In the genomic region with DNA sequence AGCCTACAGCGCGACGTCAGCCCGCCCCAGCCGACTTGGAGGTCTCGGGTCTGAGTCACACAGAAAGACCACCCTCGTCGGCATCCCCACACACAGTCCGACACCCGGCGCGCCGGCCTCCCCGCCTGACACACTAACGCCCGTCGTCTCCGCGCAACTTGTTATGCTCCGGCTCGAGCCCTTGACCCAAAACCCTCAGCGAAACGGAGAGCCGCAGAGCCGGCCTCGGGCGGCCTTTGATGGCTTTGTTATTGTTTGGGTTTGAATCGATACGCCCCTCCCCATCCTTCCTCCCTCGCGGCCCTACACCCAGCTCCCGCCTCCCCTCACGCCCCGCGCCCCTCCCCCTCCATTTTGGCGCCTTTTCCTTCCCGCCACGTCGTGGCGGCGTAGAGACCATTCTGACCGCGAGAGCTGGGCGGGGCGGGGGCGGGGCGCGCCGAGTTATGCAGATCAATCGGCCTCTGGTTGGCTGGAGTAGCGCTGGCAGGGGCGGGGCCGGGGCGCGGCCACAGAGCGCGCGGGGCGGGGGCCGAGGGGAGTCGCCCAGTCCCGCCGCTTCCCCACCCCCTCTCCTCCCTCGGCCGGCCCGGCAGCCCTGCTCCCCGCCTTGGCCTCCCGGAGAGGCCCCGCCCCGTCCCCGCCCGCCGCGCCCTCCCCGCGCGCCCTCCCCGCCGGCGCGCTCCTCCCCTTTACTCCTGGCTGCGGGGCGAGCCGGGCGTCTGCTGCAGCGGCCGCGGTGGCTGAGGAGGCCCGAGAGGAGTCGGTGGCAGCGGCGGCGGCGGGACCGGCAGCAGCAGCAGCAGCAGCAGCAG, we compare ENCODE assay signal across 8 cellular contexts. TPM values are rescaled to one million over a fixed set of nuclear protein-coding genes. Genes with fewer than 3 reads are reported as not detected.
DNase-seq lines count a peak whose midpoint lies in the region; ATAC-seq and TF ChIP-seq lines count a peak whose summit lies in the region.

A gene (plus strand): TSS at position 695 of the 815 bp plus-strand sequence. CDS start 424 bp downstream, outside the sequence.

- peak within 1 kb of the TSS; percentile 97 for H3K4me3 ChIP-seq in CD8-positive, alpha-beta T cell (ENCODE audit: low read depth, low read length)
- peak within 1 kb of the TSS; percentile 98 for H3K4me3 ChIP-seq in effector memory CD4-positive, alpha-beta T cell (ENCODE audit: insufficient read depth, low read depth, low read length, poor library complexity, severe bottlenecking)

- peaks cover 23% of the 10 kb centered on the region for H3K4me1 ChIP-seq in CD8-positive, alpha-beta T cell (ENCODE audit: insufficient read depth, low read length)
- peaks cover 24% of the 10 kb centered on the region for H3K4me1 ChIP-seq in effector memory CD4-positive, alpha-beta T cell (ENCODE audit: control insufficient read depth, insufficient read depth, low read length, poor library complexity, severe bottlenecking)

- peaks cover 32% of the 10 kb centered on the region for H3K36me3 ChIP-seq in CD8-positive, alpha-beta T cell (ENCODE audit: insufficient read depth, low read length)
- H3K36me3 ChIP-seq in effector memory CD4-positive, alpha-beta T cell (ENCODE audit: control insufficient read depth, insufficient read depth, low read length): peaks cover 29% of the 10 kb centered on the region

- no peaks in the 10 kb centered on the region for H3K9me3 Mint-ChIP-seq in CD8-positive, alpha-beta T cell
- no peaks in the 10 kb centered on the region for H3K9me3 Mint-ChIP-seq in memory B cell

- H3K27me3 ChIP-seq in CD8-positive, alpha-beta T cell (ENCODE audit: insufficient read depth, low read length): no peaks in the 10 kb centered on the region
- no peaks in the 10 kb centered on the region for H3K27me3 ChIP-seq in effector memory CD4-positive, alpha-beta T cell (replicated peaks; ENCODE audit: control insufficient read depth, insufficient read depth, low read length, poor library complexity, severe bottlenecking)

- DNase-seq in CD8-positive, alpha-beta T cell: peak; percentile 98 to 100 (median 99)
- DNase-seq in HT-29 (ENCODE audit: low spot score) (peak; percentile 96), NOMO-1 treated with DMSO at 0.1 percent for 48 hours (lab: John Stamatoyannopoulos, UW; ENCODE audit: unreplicated experiment) (peak; percentile 89), memory B cell (ENCODE audit: low spot score in 2 of 2) (peak; percentile 75 to 91)
- DNase-seq in activated CD8-positive, alpha-beta memory T cell treated with anti-CD3 and anti-CD28 coated beads for 4 hours (ENCODE audit: low read depth in 2 of 2): peak; percentile 98 to 99
- DNase-seq in effector memory CD4-positive, alpha-beta T cell: peak; percentile 99
- DNase-seq in stimulated activated CD8-positive, alpha-beta memory T cell treated with anti-CD3 and anti-CD28 coated beads, Interleukin-12 subunit alpha, Interleukin-12 subunit beta, amount 100 ng/mL, for 1 hour (ENCODE audit: low read depth): peak; percentile 97

- POLR2A ChIA-PET in CD8-positive, alpha-beta T cell (lab: Charles Lee): interaction anchor here (0.8 to 5.4 kb wide), 8 partner anchors 34 to 197 kb away, joined by 3 to 74 read pairs (median 6); no protein-coding TSS in a partner anchor

- CTCF ChIA-PET in CD8-positive, alpha-beta T cell (lab: Charles Lee): interaction anchor here (0.5 to 11.3 kb wide), 9 partner anchors 11 to 156 kb away, joined by 3 to 396 read pairs (median 34); no protein-coding TSS in a partner anchor

- peak; percentile 83 for ATAC-seq in CD8-positive, alpha-beta T cell
- ATAC-seq in GM19468 (IDR thresholded peaks at IDR 0.05; ENCODE audit: extremely low read depth, unreplicated experiment) (peak; percentile 23), memory B cell (ENCODE audit: low read depth) (peak; percentile 84)

- peak within 1 kb of the TSS; percentile 78 for H3K27ac ChIP-seq in CD8-positive, alpha-beta T cell (ENCODE audit: low read depth, low read length)
- H3K27ac ChIP-seq in effector memory CD4-positive, alpha-beta T cell (ENCODE audit: insufficient read depth, low read length, poor library complexity, severe bottlenecking): peak within 1 kb of the TSS; percentile 84

- H3K4me1 Mint-ChIP-seq in CD8-positive, alpha-beta T cell (ENCODE audit: low read depth): peaks cover 41% of the 10 kb centered on the region
- H3K4me1 Mint-ChIP-seq in memory B cell: peaks cover 24% of the 10 kb centered on the region

- no peaks in the 10 kb centered on the region for H3K27me3 Mint-ChIP-seq in CD8-positive, alpha-beta T cell (ENCODE audit: low read depth)
- H3K27me3 Mint-ChIP-seq in memory B cell: no peaks in the 10 kb centered on the region

- peaks cover 36% of the 10 kb centered on the region for H3K36me3 Mint-ChIP-seq in CD8-positive, alpha-beta T cell
- peaks cover 13% of the 10 kb centered on the region for H3K36me3 Mint-ChIP-seq in memory B cell

- H3K4me3 Mint-ChIP-seq in CD8-positive, alpha-beta T cell: peak within 1 kb of the TSS; percentile 92
- H3K4me3 Mint-ChIP-seq in memory B cell: peak within 1 kb of the TSS; percentile 89

- intact Hi-C loops in CD8-positive, alpha-beta T cell (cut with DNase I, micrococcal nuclease): loop anchor here (1.0 to 10.0 kb wide), 7 partner anchors 67 to 572 kb away; a partner anchor contains a TSS

- no peak for TF ChIP-seq CTCF in CD8-positive, alpha-beta T cell (IDR thresholded peaks at IDR 0.05)

- no peaks in the 10 kb centered on the region for H3K9me3 ChIP-seq in CD8-positive, alpha-beta T cell (ENCODE audit: low read length)
- H3K9me3 ChIP-seq in effector memory CD4-positive, alpha-beta T cell (ENCODE audit: control insufficient read depth, low read length): no peaks in the 10 kb centered on the region

- H3K27ac Mint-ChIP-seq in CD8-positive, alpha-beta T cell: peak within 1 kb of the TSS; percentile 88
- peak within 1 kb of the TSS; percentile 91 for H3K27ac Mint-ChIP-seq in memory B cell

RNA-seq across cellular contexts. Expression of the gene that starts here (rescaled TPM):
- 100 to 1,000 TPM; 125 TPM for total RNA-seq in CD8-positive, alpha-beta T cell
- 20.0 and 23.6 TPM in 2 replicates for total RNA-seq in HT-29 (2014; rRNA removed; shearing (Covaris generic))

Comparison
In these comparisons a context has a peak if more than half of its experiments do, and no peak if none do; other contexts are left out.
1. Peak in every context shown above with its lines: DNase-seq, ATAC-seq, H3K4me3 ChIP-seq and H3K27ac ChIP-seq.
2. ATAC-seq: peak in every context shown above with its lines; median percentile 84 in memory B cell; 83 in CD8-positive, alpha-beta T cell; 23 in GM19468.